ENCODE assay signal across 31 cellular contexts in the genomic region with DNA sequence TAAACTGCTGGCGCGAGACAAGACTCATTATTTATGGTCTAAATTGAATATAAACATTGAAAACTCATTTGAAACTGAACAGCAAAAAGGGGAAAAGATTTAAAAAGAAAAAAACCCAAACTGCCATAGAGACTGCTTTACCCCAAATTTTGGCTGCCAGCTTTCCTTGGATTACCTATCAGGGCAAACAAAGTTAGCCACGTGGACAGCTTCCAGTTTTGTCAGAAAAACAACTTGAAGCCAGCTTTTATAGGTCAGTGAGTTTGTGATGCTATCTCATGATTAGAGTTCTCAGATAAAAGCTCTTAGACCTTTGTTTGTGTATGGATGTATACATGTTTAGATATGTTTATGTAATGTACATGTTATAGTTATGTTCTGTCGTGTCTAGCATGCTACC. TPM values are rescaled to one million over a fixed set of nuclear protein-coding genes. Genes with fewer than 3 reads are reported as not detected.
"Had no signal": no experiment of that assay in that cellular context is flagged by ENCODE, and none has a peak within 500 bp of the region (broad histone marks: within the 10 kb centered on the region; RNA-seq: fewer than 3 reads in every experiment).

No MANE protein-coding gene starts in this region.

- H3K27me3 ChIP-seq: left lung, upper lobe of left lung, vagina had no signal

- ATAC-seq: activated CD8-positive, alpha-beta T cell treated with anti-CD3 and anti-CD28 coated beads for 36 hours; esophagus mucosa; heart left ventricle; left lung; natural killer cell; stimulated activated memory B cell treated with anti-CD40 and anti-IgM and Interleukin-4, amounts not matched to agents 10 μg/mL and 1 μg/mL and 100 μg/mL, for 72 hours; stimulated activated naive CD8-positive, alpha-beta T cell treated with anti-CD3 and anti-CD28 coated beads, Interleukin-15, amount 100 ng/mL, for 72 hours; WTC11 had no signal

- H3K4me1 ChIP-seq: heart left ventricle, left lung, upper lobe of left lung, vagina had no signal

- H3K36me3 ChIP-seq: heart left ventricle, left lung, upper lobe of left lung, vagina had no signal

- H3K9me3 ChIP-seq: heart left ventricle, left lung, upper lobe of left lung, vagina had no signal

- H3K4me3 ChIP-seq: heart left ventricle, left lung, lung, smooth muscle cell, upper lobe of left lung, vagina had no signal

- H3K27ac ChIP-seq: heart left ventricle, left lung, upper lobe of left lung, vagina had no signal

- DNase-seq: activated CD4-positive, alpha-beta T cell treated with anti-CD3 and anti-CD28 coated beads for 1 hour; activated CD4-positive, alpha-beta T cell treated with anti-CD3 and anti-CD28 coated beads, Interleukin-2, amount 50 U/mL, for 1 hour; activated CD8-positive, alpha-beta T cell treated with anti-CD3 and anti-CD28 coated beads for 36 hours; activated effector memory CD4-positive, alpha-beta T cell treated with Interleukin-2 at 50 U/mL for 16 hours; activated naive CD4-positive, alpha-beta T cell treated with Interleukin-2 at 50 U/mL for 16 hours; activated T-cell treated with anti-CD3 and anti-CD28 coated beads, Interleukin-2, amount 50 U/mL, for 48 hours; anterior cingulate cortex; endodermal cell; foreskin fibroblast; heart left ventricle; kidney glomerular epithelial cell; left lung; mesendoderm; natural killer cell; stimulated activated CD4-positive, alpha-beta T cell treated with anti-CD3 and anti-CD28 coated beads, Interleukin-1b, Interleukin-23, amount 100 ng/mL, for 48 hours; stimulated activated CD4-positive, alpha-beta T cell treated with anti-CD3 and anti-CD28 coated beads, Interleukin-4, amount 100 ng/mL, for 4 hours; stimulated activated CD8-positive, alpha-beta memory T cell treated with anti-CD3 and anti-CD28 coated beads, Interleukin-4, amount 100 ng/mL, for 48 hours; stimulated activated naive CD8-positive, alpha-beta T cell treated with anti-CD3 and anti-CD28 coated beads, Interleukin-15, amount 100 ng/mL, for 72 hours; substantia nigra; T-helper 2 cell; upper lobe of left lung had no signal

- H3K4me2 ChIP-seq: smooth muscle cell had no signal

RNA-seq across cellular contexts. Expression of gene FBP2, which starts 16.1 kb away (rescaled TPM):
- total RNA-seq: activated CD8-positive, alpha-beta T cell treated with anti-CD3 and anti-CD28 coated beads for 36 hours; bronchial epithelial cell; endodermal cell; esophagus mucosa; heart left ventricle; left lung; mononuclear cell; natural killer cell; osteoblast; progenitor cell of endocrine pancreas; smooth muscle cell; vagina; WTC11 had no signal
- polyA plus RNA-seq: smooth muscle cell had no signal

RNA-seq across cellular contexts. Expression of gene PCAT7, which starts 22.7 kb away (rescaled TPM):
- total RNA-seq: activated CD8-positive, alpha-beta T cell treated with anti-CD3 and anti-CD28 coated beads for 36 hours; bronchial epithelial cell; esophagus mucosa; heart left ventricle; mononuclear cell; natural killer cell; vagina had no signal
- polyA plus RNA-seq: heart left ventricle had no signal
